ENCODE assay signal across 20 cellular contexts in the genomic region with DNA sequence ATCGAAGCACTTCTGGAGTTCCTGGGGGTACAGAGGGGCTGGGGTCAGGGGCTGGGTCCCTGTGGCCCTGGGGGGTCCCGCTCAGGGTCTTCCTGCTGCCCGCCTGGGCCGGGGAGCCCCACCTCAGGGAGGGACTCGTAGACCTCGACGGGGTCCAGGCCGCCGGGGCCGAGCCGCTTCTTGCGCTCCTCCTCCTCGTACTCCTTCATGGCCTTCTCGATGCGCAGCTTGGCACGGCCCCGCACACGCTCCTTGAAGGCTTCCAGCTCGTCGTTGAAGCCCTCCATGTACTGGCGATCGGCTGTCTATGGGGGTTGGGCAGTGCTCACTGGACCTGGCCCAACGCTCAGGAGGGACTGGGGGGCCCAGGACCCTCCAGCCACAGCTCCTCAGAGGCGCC. TPM values are rescaled to one million over a fixed set of nuclear protein-coding genes. Genes with fewer than 3 reads are reported as not detected.
DNase-seq lines count a peak whose midpoint lies in the region; ATAC-seq and TF ChIP-seq lines count a peak whose summit lies in the region.
"Had no signal": no experiment of that assay in that cellular context is flagged by ENCODE, and none has a peak within 500 bp of the region (broad histone marks: within the 10 kb centered on the region; RNA-seq: fewer than 3 reads in every experiment).

No MANE protein-coding gene starts in this region.

- POLR2A ChIA-PET in activated CD4-positive, alpha-beta T cell treated with anti-CD3 and anti-CD28 coated beads, Interleukin-2, amount 10 ng/mL, durations not matched to agents 7 days and 5 days (lab: Charles Lee): interaction anchor here (1.1 kb wide), 1 partner anchor 134 kb away, joined by 3 read pairs; no protein-coding TSS in a partner anchor
- POLR2A ChIA-PET in RWPE1 (lab: Yijun Ruan, JAX; ENCODE audit: low non-redundant PET): no interaction called here
- POLR2A ChIA-PET in naive thymus-derived CD4-positive, alpha-beta T cell (lab: Charles Lee): interaction anchor here (1.3 kb wide), 1 partner anchor 123 kb away, joined by 4 read pairs; a partner anchor contains a TSS

- peak overlapping the region; percentile 63 for H2AK5ac ChIP-seq in neuronal stem cell (ENCODE audit: low read depth, low read length)

- CTCF ChIA-PET in activated CD4-positive, alpha-beta T cell treated with anti-CD3 and anti-CD28 coated beads, Interleukin-2, amount 10 ng/mL, durations not matched to agents 7 days and 5 days (lab: Charles Lee): interaction anchor here (2.2 to 8.4 kb wide), 4 partner anchors 10 to 135 kb away, joined by 12 to 148 read pairs (median 37); a partner anchor contains a TSS
- CTCF ChIA-PET in RWPE1 (lab: Yijun Ruan, JAX): interaction anchor here (3.1 kb wide), 1 partner anchor 122 kb away, joined by 30 read pairs; a partner anchor contains a TSS
- CTCF ChIA-PET in naive thymus-derived CD4-positive, alpha-beta T cell (lab: Charles Lee): interaction anchor here (0.7 to 4.5 kb wide), 4 partner anchors 10 to 134 kb away, joined by 3 to 38 read pairs (median 4); a partner anchor contains a TSS

- peak overlapping the region; percentile 39 for H2BK5ac ChIP-seq in neuronal stem cell (ENCODE audit: low read length)

- no peak overlapping the region for H3K18ac ChIP-seq in neuronal stem cell (ENCODE audit: low read length)

- WGBS in neuronal stem cell (ENCODE audit: extremely low coverage in 2 of 2, insufficient read length in 2 of 2, insufficient replicate concordance in 1 of 2), 2 donors: no CpG with 5 or more reads among the region's 24 CpGs

- H3K4ac ChIP-seq in neuronal stem cell (ENCODE audit: low read length): no peak overlapping the region

- TF ChIP-seq CTCF in RWPE1 (conservative IDR thresholded peaks at IDR 0.05; ENCODE audit: low read depth): no peak
- TF ChIP-seq CTCF in endothelial cell (IDR thresholded peaks at IDR 0.05; ENCODE audit: unreplicated experiment): no peak

- H3K4me1 ChIP-seq in neuronal stem cell (ENCODE audit: control insufficient read depth in 2 of 2, insufficient read depth in 1 of 2, low read depth in 1 of 2, low read length in 2 of 2): no peaks in the 10 kb centered on the region
- H3K4me1 ChIP-seq in naive thymus-derived CD4-positive, alpha-beta T cell (ENCODE audit: control insufficient read depth in 2 of 2, insufficient read depth in 2 of 2, low read length in 2 of 2): no peaks in the 10 kb centered on the region
- H3K4me1 ChIP-seq: Caco-2, HAP-1 had no signal

- no peak for ATAC-seq in HG03457 (IDR thresholded peaks at IDR 0.05; ENCODE audit: unreplicated experiment)
- no peak for ATAC-seq in naive thymus-derived CD4-positive, alpha-beta T cell
- ATAC-seq: CD8-positive, alpha-beta T cell had no signal

- H3K27ac ChIP-seq in RWPE1 (peak overlapping the region; percentile 27; the same call in 1 of the 2 replicates), neuronal stem cell (replicated peaks; ENCODE audit: low read length) (no peak overlapping the region)
- no peak overlapping the region for H3K27ac ChIP-seq in naive thymus-derived CD4-positive, alpha-beta T cell (ENCODE audit: low read depth, low read length)
- H3K27ac ChIP-seq: 22Rv1, BLaER1, C4-2B had no signal

- H2BK120ac ChIP-seq in neuronal stem cell (ENCODE audit: low read depth, low read length): no peak overlapping the region

- H2BK12ac ChIP-seq in neuronal stem cell (ENCODE audit: low read length): no peak overlapping the region

- no peaks in the 10 kb centered on the region for H3K27me3 Mint-ChIP-seq in activated CD4-positive, alpha-beta T cell treated with anti-CD3 and anti-CD28 coated beads, Interleukin-2, amount 10 ng/mL, durations not matched to agents 7 days and 5 days
- H3K27me3 Mint-ChIP-seq in activated CD4-positive, alpha-beta T cell treated with anti-CD3 and anti-CD28 coated beads, Interleukin-2, amount 10 ng/mL, durations not matched to agents 24 days and 14 days: no peaks in the 10 kb centered on the region
- peaks cover 20% of the 10 kb centered on the region for H3K27me3 Mint-ChIP-seq in endothelial cell (ENCODE audit: unreplicated experiment)
- no peaks in the 10 kb centered on the region for H3K27me3 Mint-ChIP-seq in naive thymus-derived CD4-positive, alpha-beta T cell
- H3K27me3 Mint-ChIP-seq: B cell; CD4-positive, CD25-positive, alpha-beta regulatory T cell had no signal

- peaks cover 8% of the 10 kb centered on the region for H3K4me1 Mint-ChIP-seq in activated CD4-positive, alpha-beta T cell treated with anti-CD3 and anti-CD28 coated beads, Interleukin-2, amount 10 ng/mL, durations not matched to agents 7 days and 5 days
- peaks cover 13% of the 10 kb centered on the region for H3K4me1 Mint-ChIP-seq in activated CD4-positive, alpha-beta T cell treated with anti-CD3 and anti-CD28 coated beads, Interleukin-2, amount 10 ng/mL, durations not matched to agents 24 days and 14 days
- H3K4me1 Mint-ChIP-seq in endothelial cell (ENCODE audit: unreplicated experiment): peaks cover 6% of the 10 kb centered on the region
- peaks cover 5 to 22% (median 9%) of the 10 kb centered on the region in 7 donors for H3K4me1 Mint-ChIP-seq in naive thymus-derived CD4-positive, alpha-beta T cell

- no peaks in the 10 kb centered on the region for H3K9me3 Mint-ChIP-seq in activated CD4-positive, alpha-beta T cell treated with anti-CD3 and anti-CD28 coated beads, Interleukin-2, amount 10 ng/mL, durations not matched to agents 7 days and 5 days
- no peaks in the 10 kb centered on the region for H3K9me3 Mint-ChIP-seq in activated CD4-positive, alpha-beta T cell treated with anti-CD3 and anti-CD28 coated beads, Interleukin-2, amount 10 ng/mL, durations not matched to agents 24 days and 14 days
- no peaks in the 10 kb centered on the region for H3K9me3 Mint-ChIP-seq in endothelial cell (ENCODE audit: unreplicated experiment)
- H3K9me3 Mint-ChIP-seq in naive thymus-derived CD4-positive, alpha-beta T cell: no peaks in the 10 kb centered on the region
- H3K9me3 Mint-ChIP-seq: CD8-positive, alpha-beta T cell; HFFc6 had no signal

- H3K23ac ChIP-seq in neuronal stem cell (ENCODE audit: low read depth, low read length, poor library complexity): no peak overlapping the region

- H3K4me2 ChIP-seq in neuronal stem cell (ENCODE audit: insufficient read depth, low read length, poor library complexity, severe bottlenecking): no peak overlapping the region
- H3K4me2 ChIP-seq: BLaER1 had no signal

- no peak overlapping the region for H2AFZ ChIP-seq in neuronal stem cell (ENCODE audit: low read length)

- H3K79me1 ChIP-seq in neuronal stem cell (ENCODE audit: low read depth, low read length): peaks cover 11% of the 10 kb centered on the region

- H3K27me3 ChIP-seq in neuronal stem cell (ENCODE audit: control insufficient read depth in 3 of 3, insufficient read depth in 3 of 3, low read depth in 1 of 3, low read length in 3 of 3): no peaks in the 10 kb centered on the region
- H3K27me3 ChIP-seq in naive thymus-derived CD4-positive, alpha-beta T cell (ENCODE audit: control insufficient read depth in 2 of 2, insufficient read depth in 2 of 2, low read length in 2 of 2): no peaks in the 10 kb centered on the region
- H3K27me3 ChIP-seq: BLaER1 had no signal

- H3K9me3 ChIP-seq in neuronal stem cell (replicated peaks in 1 of 2; ENCODE audit: control insufficient read depth in 2 of 2, insufficient read depth in 1 of 2, low read depth in 1 of 2, low read length in 2 of 2): peaks cover 0 to 1% of the 10 kb centered on the region in 2 donors
- H3K9me3 ChIP-seq in naive thymus-derived CD4-positive, alpha-beta T cell (ENCODE audit: control insufficient read depth in 2 of 3, low read length in 3 of 3): no peaks in the 10 kb centered on the region
- H3K9me3 ChIP-seq: BLaER1, Caco-2, HAP-1 had no signal

- H3K27ac Mint-ChIP-seq in activated CD4-positive, alpha-beta T cell treated with anti-CD3 and anti-CD28 coated beads, Interleukin-2, amount 10 ng/mL, durations not matched to agents 7 days and 5 days: peak overlapping the region; percentile 2
- no peak overlapping the region for H3K27ac Mint-ChIP-seq in activated CD4-positive, alpha-beta T cell treated with anti-CD3 and anti-CD28 coated beads, Interleukin-2, amount 10 ng/mL, durations not matched to agents 24 days and 14 days
- no peak overlapping the region for H3K27ac Mint-ChIP-seq in endothelial cell (ENCODE audit: unreplicated experiment)
- H3K27ac Mint-ChIP-seq in naive thymus-derived CD4-positive, alpha-beta T cell: no peak overlapping the region
- H3K27ac Mint-ChIP-seq: B cell; CD4-positive, CD25-positive, alpha-beta regulatory T cell; CD8-positive, alpha-beta T cell; HFFc6 had no signal

- no peak overlapping the region for H3K4me3 Mint-ChIP-seq in activated CD4-positive, alpha-beta T cell treated with anti-CD3 and anti-CD28 coated beads, Interleukin-2, amount 10 ng/mL, durations not matched to agents 7 days and 5 days
- H3K4me3 Mint-ChIP-seq in activated CD4-positive, alpha-beta T cell treated with anti-CD3 and anti-CD28 coated beads, Interleukin-2, amount 10 ng/mL, durations not matched to agents 24 days and 14 days: no peak overlapping the region
- peak overlapping the region; percentile 76 for H3K4me3 Mint-ChIP-seq in endothelial cell (ENCODE audit: unreplicated experiment)
- no peak overlapping the region for H3K4me3 Mint-ChIP-seq in naive thymus-derived CD4-positive, alpha-beta T cell
- H3K4me3 Mint-ChIP-seq: B cell; CD4-positive, CD25-positive, alpha-beta regulatory T cell; CD8-positive, alpha-beta T cell; HFFc6 had no signal

- H3K36me3 ChIP-seq in neuronal stem cell (replicated peaks in 1 of 2; ENCODE audit: control insufficient read depth in 2 of 2, insufficient read depth in 2 of 2, low read length in 2 of 2): peaks cover 30 to 77% of the 10 kb centered on the region in 2 donors
- peaks cover 0 to 63% (median 3%) of the 10 kb centered on the region in 3 experiments for H3K36me3 ChIP-seq in naive thymus-derived CD4-positive, alpha-beta T cell (ENCODE audit: control insufficient read depth in 2 of 3, insufficient read depth in 3 of 3, low read length in 3 of 3)

- intact Hi-C loops in activated CD4-positive, alpha-beta T cell treated with anti-CD3 and anti-CD28 coated beads, Interleukin-2, amount 10 ng/mL, durations not matched to agents 24 days and 14 days (cut with micrococcal nuclease): no loop called here
- intact Hi-C loops in naive thymus-derived CD4-positive, alpha-beta T cell (cut with micrococcal nuclease): no loop called here

- no peak overlapping the region for H3K14ac ChIP-seq in neuronal stem cell (ENCODE audit: low read length)

- H4K8ac ChIP-seq in neuronal stem cell (ENCODE audit: low read depth, low read length): no peak overlapping the region

- H4K91ac ChIP-seq in neuronal stem cell (ENCODE audit: low read depth, low read length, poor library complexity): no peak overlapping the region

- no peak overlapping the region for H2BK15ac ChIP-seq in neuronal stem cell (ENCODE audit: low read length)

- no peak overlapping the region for H3K4me3 ChIP-seq in neuronal stem cell (ENCODE audit: low read length in 2 of 2)
- H3K4me3 ChIP-seq in naive thymus-derived CD4-positive, alpha-beta T cell (ENCODE audit: low read length): no peak overlapping the region
- H3K4me3 ChIP-seq: BLaER1, HAP-1 had no signal

- peaks cover 29% of the 10 kb centered on the region for H3K36me3 Mint-ChIP-seq in activated CD4-positive, alpha-beta T cell treated with anti-CD3 and anti-CD28 coated beads, Interleukin-2, amount 10 ng/mL, durations not matched to agents 7 days and 5 days (ENCODE audit: low read depth)
- peaks cover 68% of the 10 kb centered on the region for H3K36me3 Mint-ChIP-seq in activated CD4-positive, alpha-beta T cell treated with anti-CD3 and anti-CD28 coated beads, Interleukin-2, amount 10 ng/mL, durations not matched to agents 24 days and 14 days (ENCODE audit: low read depth)
- peaks cover 32% of the 10 kb centered on the region for H3K36me3 Mint-ChIP-seq in endothelial cell (ENCODE audit: low read depth, unreplicated experiment)
- H3K36me3 Mint-ChIP-seq in naive thymus-derived CD4-positive, alpha-beta T cell: peaks cover 5 to 18% (median 13%) of the 10 kb centered on the region in 5 donors

- DNase-seq in activated CD4-positive, alpha-beta T cell treated with anti-CD3 and anti-CD28 coated beads, Interleukin-2, amount 10 ng/mL, durations not matched to agents 7 days and 5 days: no peak
- DNase-seq in activated CD4-positive, alpha-beta T cell treated with anti-CD3 and anti-CD28 coated beads, Interleukin-2, amount 10 ng/mL, durations not matched to agents 24 days and 14 days: no peak
- DNase-seq in RWPE1 (ENCODE audit: low spot score): no peak
- DNase-seq in endothelial cell (ENCODE audit: low spot score): no peak
- no peak for DNase-seq in neuronal stem cell (ENCODE audit: low spot score)
- no peak for DNase-seq in stimulated activated naive CD4-positive, alpha-beta T cell treated with Interleukin-2 at 50 U/mL for 16 hours (lab: John Stamatoyannopoulos, UW)
- no peak for DNase-seq in naive thymus-derived CD4-positive, alpha-beta T cell
- DNase-seq: Caco-2; CD4-positive, CD25-positive, alpha-beta regulatory T cell; CD8-positive, alpha-beta T cell; DMS153; DND-41; GOT3; HFFc6 had no signal

- no peak overlapping the region for H3K9ac ChIP-seq in neuronal stem cell (ENCODE audit: low read depth, low read length, poor library complexity)
- H3K9ac ChIP-seq: BLaER1 had no signal

RNA-seq across cellular contexts. Expression of a gene that starts 10.2 kb away (rescaled TPM):
- total RNA-seq in activated CD4-positive, alpha-beta T cell treated with anti-CD3 and anti-CD28 coated beads, Interleukin-2, amount 10 ng/mL, durations not matched to agents 7 days and 5 days: 100 to 1,000 TPM; 200 to 205 TPM
- 304 and 310 TPM in 2 replicates for total RNA-seq in activated CD4-positive, alpha-beta T cell treated with anti-CD3 and anti-CD28 coated beads, Interleukin-2, amount 10 ng/mL, durations not matched to agents 24 days and 14 days
- 386 TPM for total RNA-seq in endothelial cell (ENCODE audit: unreplicated experiment)
- 93.1 TPM for polyA plus RNA-seq in neuronal stem cell (2013, experiment 1 of 2)
- polyA plus RNA-seq in neuronal stem cell (2013, experiment 2 of 2): 91.5 TPM
- 100 to 1,000 TPM; 169 to 229 (median 180) TPM for total RNA-seq in naive thymus-derived CD4-positive, alpha-beta T cell
- 10 to 100 TPM; 62.8 to 99.2 TPM for polyA plus RNA-seq in naive thymus-derived CD4-positive, alpha-beta T cell

RNA-seq across cellular contexts. Expression of a gene that starts 12.8 kb away (rescaled TPM):
- total RNA-seq in activated CD4-positive, alpha-beta T cell treated with anti-CD3 and anti-CD28 coated beads, Interleukin-2, amount 10 ng/mL, durations not matched to agents 7 days and 5 days: 100 to 1,000 TPM; 251 to 263 TPM
- 244 and 255 TPM in 2 replicates for total RNA-seq in activated CD4-positive, alpha-beta T cell treated with anti-CD3 and anti-CD28 coated beads, Interleukin-2, amount 10 ng/mL, durations not matched to agents 24 days and 14 days
- 143 TPM for total RNA-seq in endothelial cell (ENCODE audit: unreplicated experiment)
- 31.5 TPM for polyA plus RNA-seq in neuronal stem cell (2013, experiment 1 of 2)
- 29.4 TPM for polyA plus RNA-seq in neuronal stem cell (2013, experiment 2 of 2)
- total RNA-seq in naive thymus-derived CD4-positive, alpha-beta T cell: 100 to 1,000 TPM; 224 to 346 (median 284) TPM
- 10 to 100 TPM; 45.4 to 55.6 TPM for polyA plus RNA-seq in naive thymus-derived CD4-positive, alpha-beta T cell

RNA-seq across cellular contexts. Expression of a gene that starts 27.2 kb away (rescaled TPM):
- total RNA-seq in activated CD4-positive, alpha-beta T cell treated with anti-CD3 and anti-CD28 coated beads, Interleukin-2, amount 10 ng/mL, durations not matched to agents 7 days and 5 days: 10 to 100 TPM; 12.7 to 14.3 TPM
- 55.3 and 58.0 TPM in 2 replicates for total RNA-seq in activated CD4-positive, alpha-beta T cell treated with anti-CD3 and anti-CD28 coated beads, Interleukin-2, amount 10 ng/mL, durations not matched to agents 24 days and 14 days
- total RNA-seq in endothelial cell (ENCODE audit: unreplicated experiment): 0.46 TPM
- polyA plus RNA-seq in neuronal stem cell (2013, experiment 1 of 2): 3.9 TPM
- polyA plus RNA-seq in neuronal stem cell (2013, experiment 2 of 2): 4.1 TPM
- total RNA-seq in naive thymus-derived CD4-positive, alpha-beta T cell: 10 to 100 TPM in 2 of 5 experiments, 1 to 10 TPM in 2, under 1 TPM in 1; 0.59 to 51.8 (median 5.0) TPM
- polyA plus RNA-seq in naive thymus-derived CD4-positive, alpha-beta T cell: 1 to 10 TPM in 1 of 2 donors, under 1 TPM in 1; 0.47 to 2.0 TPM

RNA-seq across cellular contexts. Expression of a gene that starts 53.7 kb away (rescaled TPM):
- total RNA-seq in activated CD4-positive, alpha-beta T cell treated with anti-CD3 and anti-CD28 coated beads, Interleukin-2, amount 10 ng/mL, durations not matched to agents 7 days and 5 days: 100 to 1,000 TPM; 230 to 233 TPM
- 104 and 108 TPM in 2 replicates for total RNA-seq in activated CD4-positive, alpha-beta T cell treated with anti-CD3 and anti-CD28 coated beads, Interleukin-2, amount 10 ng/mL, durations not matched to agents 24 days and 14 days
- 24.9 TPM for total RNA-seq in endothelial cell (ENCODE audit: unreplicated experiment)
- polyA plus RNA-seq in neuronal stem cell (2013, experiment 1 of 2): 1.3 TPM
- 1.5 TPM for polyA plus RNA-seq in neuronal stem cell (2013, experiment 2 of 2)
- total RNA-seq in naive thymus-derived CD4-positive, alpha-beta T cell: 100 to 1,000 TPM; 165 to 202 (median 189) TPM
- 100 to 1,000 TPM; 229 to 244 TPM for polyA plus RNA-seq in naive thymus-derived CD4-positive, alpha-beta T cell

RNA-seq across cellular contexts. Expression of a gene that starts 59.8 kb away (rescaled TPM):
- 10 to 100 TPM; 69.3 to 75.6 TPM for total RNA-seq in activated CD4-positive, alpha-beta T cell treated with anti-CD3 and anti-CD28 coated beads, Interleukin-2, amount 10 ng/mL, durations not matched to agents 7 days and 5 days
- total RNA-seq in activated CD4-positive, alpha-beta T cell treated with anti-CD3 and anti-CD28 coated beads, Interleukin-2, amount 10 ng/mL, durations not matched to agents 24 days and 14 days: 96.1 and 108 TPM in 2 replicates
- 46.1 TPM for total RNA-seq in endothelial cell (ENCODE audit: unreplicated experiment)
- polyA plus RNA-seq in neuronal stem cell (2013, experiment 1 of 2): 44.6 TPM
- polyA plus RNA-seq in neuronal stem cell (2013, experiment 2 of 2): 45.3 TPM
- total RNA-seq in naive thymus-derived CD4-positive, alpha-beta T cell: 10 to 100 TPM; 43.2 to 81.1 (median 50.2) TPM
- polyA plus RNA-seq in naive thymus-derived CD4-positive, alpha-beta T cell: 10 to 100 TPM; 15.6 to 31.9 TPM
